Comparison of ENCODE assay signal across 28 cellular contexts in genomic region chr2:23782647-23783046, GRCh38.
"Had no signal": no experiment of that assay in that cellular context is flagged by ENCODE, and none has a peak within 500 bp of the region (broad histone marks: within the 10 kb centered on the region; RNA-seq: fewer than 3 reads in every experiment).

No MANE protein-coding gene starts in this region.

- ATAC-seq: activated CD4-positive, CD25-positive, alpha-beta regulatory T cell treated with anti-CD3 and anti-CD28 coated beads, Interleukin-2, amount 50 U/mL, for 24 hours; activated CD8-positive, alpha-beta T cell treated with anti-CD3 and anti-CD28 coated beads for 36 hours; activated T-cell treated with anti-CD3 and anti-CD28 coated beads, Interleukin-2, amount 50 U/mL, for 4 hours; activated T-helper 17 cell treated with anti-CD3 and anti-CD28 coated beads, Interleukin-2, amount 50 U/mL, for 72 hours; effector memory CD8-positive, alpha-beta T cell; gastroesophageal sphincter had no signal

- FAIRE-seq: astrocyte, bronchial epithelial cell had no signal

- DNase-seq: activated B cell treated with CpG ODN at 0.5 μM for 24 hours; activated CD4-positive, alpha-beta T cell treated with anti-CD3 and anti-CD28 coated beads for 48 hours; activated CD4-positive, alpha-beta T cell treated with anti-CD3 and anti-CD28 coated beads, Interleukin-2, amount 50 U/mL, for 1 hour; activated CD4-positive, alpha-beta T cell treated with anti-CD3 and anti-CD28 coated beads, Interleukin-2, amount 50 U/mL, for 48 hours; activated CD8-positive, alpha-beta memory T cell treated with anti-CD3 and anti-CD28 coated beads for 24 hours; activated CD8-positive, alpha-beta T cell treated with anti-CD3 and anti-CD28 coated beads for 36 hours; activated effector memory CD4-positive, alpha-beta T cell treated with Interleukin-2 at 50 U/mL for 16 hours; activated gamma-delta T cell treated with Interleukin-2 at 50 U/mL for 16 hours; activated naive CD4-positive, alpha-beta T cell treated with anti-CD3 and anti-CD28 coated beads, Interleukin-2, amount 50 U/mL, for 16 hours; activated naive CD4-positive, alpha-beta T cell treated with Interleukin-2 at 50 U/mL for 16 hours; activated T-cell treated with anti-CD3 and anti-CD28 coated beads, Interleukin-2, amount 50 U/mL, for 4 hours; amniotic stem cell; anterior cingulate cortex; brain microvascular endothelial cell; cortex of kidney; dermis blood vessel endothelial cell; effector CD4-positive, alpha-beta T cell; effector memory CD8-positive, alpha-beta T cell; esophagus squamous epithelium; foreskin melanocyte; head of caudate nucleus; T-helper 2 cell; WERI-Rb-1 had no signal
